Comparison of ENCODE assay signal across 8 cellular contexts in the genomic region with DNA sequence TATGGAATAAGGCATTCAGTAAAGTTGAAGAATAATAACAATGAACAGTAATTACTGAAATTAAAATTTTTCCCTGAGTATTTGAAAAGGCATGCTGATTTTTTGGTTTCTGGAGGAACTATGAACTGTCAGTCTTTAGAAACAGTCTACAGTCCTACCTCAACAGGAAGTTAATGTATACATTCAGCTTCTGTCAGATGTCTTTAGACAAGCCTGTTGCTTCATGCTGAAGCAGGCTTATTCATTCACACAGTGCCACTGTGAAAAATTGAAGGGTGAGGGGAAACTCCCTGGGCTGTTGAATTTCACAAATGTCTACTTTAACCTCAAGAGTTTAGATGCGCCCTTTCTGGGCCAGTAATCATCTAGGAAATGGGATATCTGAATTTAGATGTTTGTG. TPM values are rescaled to one million over a fixed set of nuclear protein-coding genes. Genes with fewer than 3 reads are reported as not detected.
DNase-seq lines count a peak whose midpoint lies in the region; ATAC-seq and TF ChIP-seq lines count a peak whose summit lies in the region.

No MANE protein-coding gene starts in this region.

- DNase-seq in NCI-H526 (lab: John Stamatoyannopoulos, UW) (peak; percentile 81 to 84), NCI-H526 treated with DMSO at 0.1 percent for 48 hours (lab: John Stamatoyannopoulos, UW) (no peak), neural crest cell (ENCODE audit: low read depth, low spot score) (no peak), prostate gland (ENCODE audit: low spot score) (no peak), osteocyte (ENCODE audit: extremely low spot score, unreplicated experiment) (no peak)

- WGBS in prostate gland, result 86% methylated on average over 1 of the region's 1 CpG

- peak overlapping the region; percentile 73 for H3K27ac Mint-ChIP-seq in T-helper 1 cell treated with Interleukin-12 subunit alpha and Interleukin-12 subunit beta and Interleukin-4 antibody, amounts not matched to agents 30 μg/mL and 1 μg/mL, for 36 hours
- H3K27ac Mint-ChIP-seq in neural crest cell (ENCODE audit: unreplicated experiment) (no peak overlapping the region), osteocyte (ENCODE audit: unreplicated experiment) (no peak overlapping the region)

- H3K9me3 Mint-ChIP-seq in T-helper 1 cell treated with Interleukin-12 subunit alpha and Interleukin-12 subunit beta and Interleukin-4 antibody, amounts not matched to agents 30 μg/mL and 1 μg/mL, for 36 hours, result no peaks in the 10 kb centered on the region
- H3K9me3 Mint-ChIP-seq in neural crest cell (no peaks in the 10 kb centered on the region), osteocyte (ENCODE audit: unreplicated experiment) (no peaks in the 10 kb centered on the region)

- H3K4me1 Mint-ChIP-seq in T-helper 1 cell treated with Interleukin-12 subunit alpha and Interleukin-12 subunit beta and Interleukin-4 antibody, amounts not matched to agents 30 μg/mL and 1 μg/mL, for 36 hours (ENCODE audit: low read depth), result peaks cover 41% of the 10 kb centered on the region
- H3K4me1 Mint-ChIP-seq in neural crest cell, result peaks cover 47% of the 10 kb centered on the region
- H3K4me1 Mint-ChIP-seq in osteocyte (ENCODE audit: unreplicated experiment), result peaks cover 40% of the 10 kb centered on the region

- H3K4me3 ChIP-seq in prostate gland, result no peak overlapping the region

- H3K4me1 ChIP-seq in prostate gland (replicated peaks), result peaks cover 7% of the 10 kb centered on the region

- H3K27ac ChIP-seq in prostate gland, result no peak overlapping the region

- H3K4me3 Mint-ChIP-seq in T-helper 1 cell treated with Interleukin-12 subunit alpha and Interleukin-12 subunit beta and Interleukin-4 antibody, amounts not matched to agents 30 μg/mL and 1 μg/mL, for 36 hours, result peak overlapping the region; percentile 60
- peak overlapping the region; percentile 97 for H3K4me3 Mint-ChIP-seq in neural crest cell
- H3K4me3 Mint-ChIP-seq in osteocyte (ENCODE audit: unreplicated experiment), result no peak overlapping the region

- H3K36me3 ChIP-seq in prostate gland, result no peaks in the 10 kb centered on the region

- no peaks in the 10 kb centered on the region for H3K9me3 ChIP-seq in prostate gland

- no peaks in the 10 kb centered on the region for H3K27me3 ChIP-seq in prostate gland (replicated peaks; ENCODE audit: insufficient read depth)

- no peaks in the 10 kb centered on the region for H3K27me3 Mint-ChIP-seq in T-helper 1 cell treated with Interleukin-12 subunit alpha and Interleukin-12 subunit beta and Interleukin-4 antibody, amounts not matched to agents 30 μg/mL and 1 μg/mL, for 36 hours (ENCODE audit: low read depth)
- no peaks in the 10 kb centered on the region for H3K27me3 Mint-ChIP-seq in neural crest cell (ENCODE audit: low read depth)
- no peaks in the 10 kb centered on the region for H3K27me3 Mint-ChIP-seq in osteocyte (ENCODE audit: unreplicated experiment)

- H3K36me3 Mint-ChIP-seq in T-helper 1 cell treated with Interleukin-12 subunit alpha and Interleukin-12 subunit beta and Interleukin-4 antibody, amounts not matched to agents 30 μg/mL and 1 μg/mL, for 36 hours (ENCODE audit: low read depth), result peaks cover 4% of the 10 kb centered on the region
- H3K36me3 Mint-ChIP-seq in neural crest cell (ENCODE audit: low read depth) (peaks cover 4% of the 10 kb centered on the region), osteocyte (ENCODE audit: unreplicated experiment) (peaks cover 3% of the 10 kb centered on the region)

- TF ChIP-seq CTCF in neural crest cell (conservative IDR thresholded peaks at IDR 0.05) (no peak), prostate gland (IDR thresholded peaks at IDR 0.05) (no peak), osteocyte (IDR thresholded peaks at IDR 0.05) (no peak)

- intact Hi-C loops in prostate gland (cut with DNase I), result no loop called here

- peak; percentile 41 for ATAC-seq in HG03097 (IDR thresholded peaks at IDR 0.05; ENCODE audit: low FRiP score, unreplicated experiment)
- ATAC-seq in GM19324 (IDR thresholded peaks at IDR 0.05; ENCODE audit: low FRiP score, unreplicated experiment), result no peak

- no peak for TF ChIP-seq POLR2A in prostate gland (IDR thresholded peaks at IDR 0.05)

RNA-seq across cellular contexts. Expression of a gene that starts 3.5 kb away (rescaled TPM):
- total RNA-seq in neural crest cell (27.4 and 27.5 TPM in 2 replicates), prostate gland (10 to 100 TPM; 22.3 to 27.0 TPM), osteocyte (15.8 and 20.7 TPM in 2 replicates)

Comparison
In these comparisons a context has a peak if more than half of its experiments do, and no peak if none do; other contexts are left out.
1. DNase-seq: peak in NCI-H526 (2 of 2); none in NCI-H526 treated with DMSO at 0.1 percent for 48 hours (single experiment), neural crest cell (single experiment), prostate gland (single experiment) and osteocyte (single experiment).